Comparison of ENCODE assay signal across 7 cellular contexts in the genomic region with DNA sequence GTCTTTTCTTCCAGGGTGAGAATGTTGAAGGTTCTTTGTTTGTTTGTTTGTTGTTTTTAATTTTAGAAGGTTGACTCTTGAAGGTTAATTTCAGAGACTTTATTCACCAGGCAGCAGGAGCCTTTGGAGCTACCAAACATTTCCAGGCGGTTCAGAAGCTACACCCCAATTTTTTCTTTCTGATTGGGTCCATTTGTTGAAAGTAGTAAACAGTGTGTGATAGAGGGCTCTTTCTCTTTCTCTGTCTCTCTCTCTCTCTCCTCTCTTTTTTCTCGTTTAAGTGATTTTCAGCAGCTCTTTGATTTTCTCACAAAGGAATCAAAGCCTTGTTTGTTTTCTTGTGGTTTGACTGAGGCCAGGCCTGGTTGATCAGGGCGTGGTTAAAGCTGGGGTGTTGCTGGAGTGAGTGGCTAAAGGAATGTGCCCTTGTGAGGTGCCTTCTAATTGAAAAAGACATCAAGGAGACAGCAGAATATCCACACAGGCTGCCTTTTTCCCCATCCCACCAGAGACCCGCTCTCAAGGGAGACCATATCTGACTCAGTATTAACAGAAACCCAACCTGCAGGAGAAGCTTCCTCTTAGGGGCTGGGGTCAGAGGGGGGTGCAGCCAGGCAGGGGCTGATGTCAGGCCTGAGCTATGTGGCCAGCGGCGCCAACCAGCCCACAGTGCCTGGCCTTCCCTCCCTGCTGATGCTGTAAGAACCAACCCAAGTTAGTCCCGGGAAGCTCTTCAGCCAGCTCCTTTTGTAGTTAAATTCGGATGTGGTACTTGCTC. TPM values are rescaled to one million over a fixed set of nuclear protein-coding genes. Genes with fewer than 3 reads are reported as not detected.
A peak's percentile ranks its signal among the peaks of the same experiment; 100 is the strongest.
DNase-seq lines count a peak whose midpoint lies in the region; ATAC-seq and TF ChIP-seq lines count a peak whose summit lies in the region.

No MANE protein-coding gene starts in this region.

- no peak for TF ChIP-seq RAD21 in Ishikawa (IDR thresholded peaks at IDR 0.05; ENCODE audit: low read depth)

- ATAC-seq in upper lobe of left lung (ENCODE audit: low FRiP score in 2 of 2) (peak; percentile 72 to 88), GM21528 (IDR thresholded peaks at IDR 0.05; ENCODE audit: low FRiP score, unreplicated experiment) (no peak)

- DNase-seq in choroid plexus epithelial cell (ENCODE audit: low read depth) (peak; percentile 86), lower leg skin (ENCODE audit: low spot score in 2 of 2) (peak; percentile 60 to 91), upper lobe of left lung (peak; percentile 84 to 85), erythroblast (lab: John Stamatoyannopoulos, UW) (no peak), NCI-H748 (lab: John Stamatoyannopoulos, UW; ENCODE audit: unreplicated experiment) (no peak)

- intact Hi-C loops in lower leg skin (cut with DNase I; ENCODE audit: low total_unique reads): no loop called here

- 14 to 22% methylated on average over 8 of the region's 8 CpGs for WGBS in lower leg skin, 2 donors
- 39 to 42% methylated on average over 8 of the region's 8 CpGs for WGBS in upper lobe of left lung, 2 donors

- H3K4me3 ChIP-seq in choroid plexus epithelial cell (ENCODE audit: low read depth, low read length) (peak overlapping the region; percentile 84), lower leg skin (ENCODE audit: low read depth, poor library complexity, severe bottlenecking) (peak overlapping the region; percentile 48), upper lobe of left lung (peak overlapping the region in 3 of 4 donors; percentile 45 to 70 (median 61))

- H3K4me1 ChIP-seq in upper lobe of left lung: peaks cover 68 to 91% (median 78%) of the 10 kb centered on the region in 4 donors

- TF ChIP-seq CTCF in choroid plexus epithelial cell (conservative IDR thresholded peaks at IDR 0.05; ENCODE audit: low read depth, low read length) (no peak), lower leg skin (IDR thresholded peaks at IDR 0.05) (no peak), upper lobe of left lung (IDR thresholded peaks at IDR 0.05) (no peak)

- peak overlapping the region; percentile 87 to 91 (median 90) for H3K27ac ChIP-seq in upper lobe of left lung

- H3K36me3 ChIP-seq in upper lobe of left lung: peaks cover 0 to 52% (median 4%) of the 10 kb centered on the region in 4 donors

- no peaks in the 10 kb centered on the region for H3K9me3 ChIP-seq in upper lobe of left lung

- TF ChIP-seq POLR2A in lower leg skin (IDR thresholded peaks at IDR 0.05) (no peak), upper lobe of left lung (IDR thresholded peaks at IDR 0.05) (peak in 1 of 4 donors; percentile 33), erythroblast (IDR thresholded peaks at IDR 0.05; ENCODE audit: low read length) (no peak)

- TF ChIP-seq EP300 in Ishikawa (IDR thresholded peaks at IDR 0.05; ENCODE audit: borderline replicate concordance): peak; percentile 33; the same call in 1 of the 2 replicates
- no peak for TF ChIP-seq EP300 in upper lobe of left lung (IDR thresholded peaks at IDR 0.05)

- no peaks in the 10 kb centered on the region for H3K27me3 ChIP-seq in upper lobe of left lung

TF ChIP-seq in Ishikawa, 13 proteins besides CTCF, POLR2A, EP300 and RAD21:
- TF ChIP-seq CEBPB (IDR thresholded peaks at IDR 0.05) (no peak), CREB1 (IDR thresholded peaks at IDR 0.05; ENCODE audit: low read depth) (no peak), NFIC (IDR thresholded peaks at IDR 0.05) (peak; percentile 5; the same call in 1 of the 2 replicates), EGR1 (IDR thresholded peaks at IDR 0.05) (no peak), TAF1 (IDR thresholded peaks at IDR 0.05; ENCODE audit: low read depth) (no peak), FOXM1 (IDR thresholded peaks at IDR 0.05; ENCODE audit: borderline replicate concordance, low read depth) (no peak; the same call in 1 of the 2 replicates), YY1 (IDR thresholded peaks at IDR 0.05; ENCODE audit: low read depth) (no peak), ZBTB7A (IDR thresholded peaks at IDR 0.05; ENCODE audit: low read depth) (peak; percentile 78; the same call in 1 of the 2 replicates), TCF12 (IDR thresholded peaks at IDR 0.05; ENCODE audit: low read depth) (peak; percentile 64; the same call in 1 of the 2 replicates), TEAD4 (IDR thresholded peaks at IDR 0.05) (peak; percentile 61)
- TF ChIP-seq, protein P1, sequence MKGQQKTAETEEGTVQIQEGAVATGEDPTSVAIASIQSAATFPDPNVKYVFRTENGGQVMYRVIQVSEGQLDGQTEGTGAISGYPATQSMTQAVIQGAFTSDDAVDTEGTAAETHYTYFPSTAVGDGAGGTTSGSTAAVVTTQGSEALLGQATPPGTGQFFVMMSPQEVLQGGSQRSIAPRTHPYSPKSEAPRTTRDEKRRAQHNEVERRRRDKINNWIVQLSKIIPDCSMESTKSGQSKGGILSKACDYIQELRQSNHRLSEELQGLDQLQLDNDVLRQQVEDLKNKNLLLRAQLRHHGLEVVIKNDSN (IDR thresholded peaks at IDR 0.05): no peak
- TF ChIP-seq, protein P2, sequence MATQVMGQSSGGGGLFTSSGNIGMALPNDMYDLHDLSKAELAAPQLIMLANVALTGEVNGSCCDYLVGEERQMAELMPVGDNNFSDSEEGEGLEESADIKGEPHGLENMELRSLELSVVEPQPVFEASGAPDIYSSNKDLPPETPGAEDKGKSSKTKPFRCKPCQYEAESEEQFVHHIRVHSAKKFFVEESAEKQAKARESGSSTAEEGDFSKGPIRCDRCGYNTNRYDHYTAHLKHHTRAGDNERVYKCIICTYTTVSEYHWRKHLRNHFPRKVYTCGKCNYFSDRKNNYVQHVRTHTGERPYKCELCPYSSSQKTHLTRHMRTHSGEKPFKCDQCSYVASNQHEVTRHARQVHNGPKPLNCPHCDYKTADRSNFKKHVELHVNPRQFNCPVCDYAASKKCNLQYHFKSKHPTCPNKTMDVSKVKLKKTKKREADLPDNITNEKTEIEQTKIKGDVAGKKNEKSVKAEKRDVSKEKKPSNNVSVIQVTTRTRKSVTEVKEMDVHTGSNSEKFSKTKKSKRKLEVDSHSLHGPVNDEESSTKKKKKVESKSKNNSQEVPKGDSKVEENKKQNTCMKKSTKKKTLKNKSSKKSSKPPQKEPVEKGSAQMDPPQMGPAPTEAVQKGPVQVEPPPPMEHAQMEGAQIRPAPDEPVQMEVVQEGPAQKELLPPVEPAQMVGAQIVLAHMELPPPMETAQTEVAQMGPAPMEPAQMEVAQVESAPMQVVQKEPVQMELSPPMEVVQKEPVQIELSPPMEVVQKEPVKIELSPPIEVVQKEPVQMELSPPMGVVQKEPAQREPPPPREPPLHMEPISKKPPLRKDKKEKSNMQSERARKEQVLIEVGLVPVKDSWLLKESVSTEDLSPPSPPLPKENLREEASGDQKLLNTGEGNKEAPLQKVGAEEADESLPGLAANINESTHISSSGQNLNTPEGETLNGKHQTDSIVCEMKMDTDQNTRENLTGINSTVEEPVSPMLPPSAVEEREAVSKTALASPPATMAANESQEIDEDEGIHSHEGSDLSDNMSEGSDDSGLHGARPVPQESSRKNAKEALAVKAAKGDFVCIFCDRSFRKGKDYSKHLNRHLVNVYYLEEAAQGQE (IDR thresholded peaks at IDR 0.05; ENCODE audit: low read depth): no peak
- TF ChIP-seq, protein P3, sequence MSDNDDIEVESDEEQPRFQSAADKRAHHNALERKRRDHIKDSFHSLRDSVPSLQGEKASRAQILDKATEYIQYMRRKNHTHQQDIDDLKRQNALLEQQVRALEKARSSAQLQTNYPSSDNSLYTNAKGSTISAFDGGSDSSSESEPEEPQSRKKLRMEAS (IDR thresholded peaks at IDR 0.05): peak; percentile 59; the same call in 1 of the 2 replicates

RNA-seq across cellular contexts. Expression of a gene that starts 40.4 kb away (rescaled TPM):
- total RNA-seq in lower leg skin (10 to 100 TPM; 27.2 to 38.4 (median 33.1) TPM), upper lobe of left lung (10 to 100 TPM; 17.8 to 56.5 (median 49.4) TPM)

Comparison
In these comparisons a context has a peak if more than half of its experiments do, and no peak if none do; other contexts are left out.
1. DNase-seq: peak in choroid plexus epithelial cell (single experiment), lower leg skin (2 of 2) and upper lobe of left lung (2 of 2); none in erythroblast (0 of 2) and NCI-H748 (single experiment).
2. Peak in every context shown above with its lines, with median percentiles within 50 percentile points of each other: H3K4me3 ChIP-seq.